ENCODE assay signal across 8 cellular contexts in genomic region chr10:931326-932318, GRCh38. TPM values are rescaled to one million over a fixed set of nuclear protein-coding genes. Genes with fewer than 3 reads are reported as not detected.
A peak's percentile ranks its signal among the peaks of the same experiment; 100 is the strongest.
DNase-seq lines count a peak whose midpoint lies in the region; ATAC-seq and TF ChIP-seq lines count a peak whose summit lies in the region.

Gene LARP4B, minus strand, starts transcription at chr10:931705. Its CDS starts 45,984 bp downstream, at chr10:885721.

- DNase-seq in C1 segment of cervical spinal cord (lab: John Stamatoyannopoulos, UW) = peak; percentile 48 to 98 (median 94)
- DNase-seq in NCI-H69 (lab: John Stamatoyannopoulos, UW) = peak; percentile 96
- peak; percentile 95 for DNase-seq in activated CD4-positive, alpha-beta T cell treated with anti-CD3 and anti-CD28 coated beads, Interleukin-2, amount 10 ng/mL, durations not matched to agents 7 days and 5 days
- peak; percentile 98 for DNase-seq in coronary artery (ENCODE audit: low spot score)
- peak; percentile 96 for DNase-seq in left colon
- DNase-seq in stimulated activated CD4-positive, alpha-beta T cell treated with anti-CD3 and anti-CD28 coated beads, Interleukin-1b, Interleukin-23, amount 100 ng/mL, for 4 hours (ENCODE audit: low read depth in 2 of 2) = peak; percentile 92 to 96

- no peak for TF ChIP-seq CTCF in coronary artery (IDR thresholded peaks at IDR 0.05)

- H3K27ac Mint-ChIP-seq in activated CD4-positive, alpha-beta T cell treated with anti-CD3 and anti-CD28 coated beads, Interleukin-2, amount 10 ng/mL, durations not matched to agents 7 days and 5 days = peak within 1 kb of the TSS; percentile 95

- H3K9me3 Mint-ChIP-seq in activated CD4-positive, alpha-beta T cell treated with anti-CD3 and anti-CD28 coated beads, Interleukin-2, amount 10 ng/mL, durations not matched to agents 7 days and 5 days = no peaks in the 10 kb centered on the region

- intact Hi-C loops in left colon (cut with DNase I, micrococcal nuclease) = no loop called here

- POLR2A ChIA-PET in activated CD4-positive, alpha-beta T cell treated with anti-CD3 and anti-CD28 coated beads, Interleukin-2, amount 10 ng/mL, durations not matched to agents 7 days and 5 days (lab: Charles Lee) = interaction anchor here (0.6 kb wide), 2 partner anchors 61 to 112 kb away, joined by 3 to 4 read pairs; no protein-coding TSS in a partner anchor

- H3K4me3 ChIP-seq in coronary artery = peak within 1 kb of the TSS; percentile 95

- CTCF ChIA-PET in activated CD4-positive, alpha-beta T cell treated with anti-CD3 and anti-CD28 coated beads, Interleukin-2, amount 10 ng/mL, durations not matched to agents 7 days and 5 days (lab: Charles Lee) = interaction anchor here (0.9 to 1.0 kb wide), 2 partner anchors 125 to 179 kb away, joined by 3 read pairs; partner anchors contain the start of gene WDR37

- no peaks in the 10 kb centered on the region for H3K27me3 Mint-ChIP-seq in activated CD4-positive, alpha-beta T cell treated with anti-CD3 and anti-CD28 coated beads, Interleukin-2, amount 10 ng/mL, durations not matched to agents 7 days and 5 days

- H3K4me1 Mint-ChIP-seq in activated CD4-positive, alpha-beta T cell treated with anti-CD3 and anti-CD28 coated beads, Interleukin-2, amount 10 ng/mL, durations not matched to agents 7 days and 5 days = peaks cover 40% of the 10 kb centered on the region

- peak within 1 kb of the TSS; percentile 92 for H3K4me3 Mint-ChIP-seq in activated CD4-positive, alpha-beta T cell treated with anti-CD3 and anti-CD28 coated beads, Interleukin-2, amount 10 ng/mL, durations not matched to agents 7 days and 5 days

- peaks cover 11% of the 10 kb centered on the region for H3K36me3 Mint-ChIP-seq in activated CD4-positive, alpha-beta T cell treated with anti-CD3 and anti-CD28 coated beads, Interleukin-2, amount 10 ng/mL, durations not matched to agents 7 days and 5 days (ENCODE audit: low read depth)

- ATAC-seq in GM19372 (IDR thresholded peaks at IDR 0.05; ENCODE audit: low read depth, unreplicated experiment) (peak; percentile 94), HG03521 (IDR thresholded peaks at IDR 0.05; ENCODE audit: unreplicated experiment) (peak; percentile 96), left colon (peak; percentile 93)

- peak within 1 kb of the TSS; percentile 96 to 99 for H3K27ac ChIP-seq in coronary artery

RNA-seq across cellular contexts. Expression of gene LARP4B, which starts in this region (rescaled TPM):
- total RNA-seq in activated CD4-positive, alpha-beta T cell treated with anti-CD3 and anti-CD28 coated beads, Interleukin-2, amount 10 ng/mL, durations not matched to agents 7 days and 5 days = 100 to 1,000 TPM in 1 of 2 experiments, 10 to 100 TPM in 1; 86.1 to 101 TPM
- total RNA-seq in left colon = 100 to 1,000 TPM; 124 to 152 TPM

Comparison
In these comparisons a context has a peak if more than half of its experiments do, and no peak if none do; other contexts are left out.
1. Peak in every context shown above with its lines: DNase-seq, ATAC-seq, H3K4me3 ChIP-seq and H3K27ac ChIP-seq.